In genomic region chr3:108279066-108279465, GRCh38 we compare ENCODE assay signal across 8 cellular contexts. TPM values are rescaled to one million over a fixed set of nuclear protein-coding genes. Genes with fewer than 3 reads are reported as not detected.
"Had no signal": no experiment of that assay in that cellular context is flagged by ENCODE, and none has a peak within 500 bp of the region (broad histone marks: within the 10 kb centered on the region; RNA-seq: fewer than 3 reads in every experiment).

No MANE protein-coding gene starts in this region.

RNA-seq across cellular contexts. Expression of gene HHLA2, which starts 17.3 kb away (rescaled TPM):
- total RNA-seq: adrenal gland, aorta, ascending aorta, astrocyte, bronchial epithelial cell, cardiac septum, chondrocyte had no signal
- polyA plus RNA-seq: cardiac muscle cell had no signal
